ENCODE assay signal across 12 cellular contexts in genomic region chr3:112639451-112640332, GRCh38. TPM values are rescaled to one million over a fixed set of nuclear protein-coding genes. Genes with fewer than 3 reads are reported as not detected.
DNase-seq lines count a peak whose midpoint lies in the region; ATAC-seq, FAIRE-seq and TF ChIP-seq lines count a peak whose summit lies in the region.
"Had no signal": no experiment of that assay in that cellular context is flagged by ENCODE, and none has a peak within 500 bp of the region (broad histone marks: within the 10 kb centered on the region; RNA-seq: fewer than 3 reads in every experiment).

No MANE protein-coding gene starts in this region.

- intact Hi-C loops in K562 (cut with micrococcal nuclease) (loop anchor here (5.0 to 10.0 kb wide), 2 partner anchors 55 to 648 kb away; no protein-coding TSS in a partner anchor), right cardiac atrium (cut with DNase I) (loop anchor here (5.0 to 10.0 kb wide), 4 partner anchors 173 to 345 kb away; partner anchors contain the start of gene CD200R1 (in 1 of the 4))

- no peak for TF ChIP-seq POLR2A in K562 (conservative IDR thresholded peaks at IDR 0.05)

- H3K4me2 ChIP-seq in K562 (ENCODE audit: insufficient read depth, low read length) (no peak overlapping the region), skeletal muscle satellite cell (ENCODE audit: low read length) (peak overlapping the region; percentile 95)

- TF ChIP-seq EP300 in K562 (IDR thresholded peaks at IDR 0.05; ENCODE audit: low read length) = no peak

- H3K4me3 ChIP-seq in K562 (no peak overlapping the region), right cardiac atrium (ENCODE audit: low read length) (peak overlapping the region; percentile 44), skeletal muscle satellite cell (ENCODE audit: low read length) (peak overlapping the region; percentile 81)

- H3K9me1 ChIP-seq in K562 (ENCODE audit: control insufficient read depth, insufficient read depth, low read length) = no peaks in the 10 kb centered on the region

- WGBS in K562 (ENCODE audit: insufficient coverage, low coverage, missing lambda C conversion rate) = 59% methylated on average over 14 of the region's 21 CpGs
- 78% methylated on average over 21 of the region's 21 CpGs for WGBS in right cardiac atrium

- no peaks in the 10 kb centered on the region for H3K79me2 ChIP-seq in K562 (ENCODE audit: control insufficient read depth, insufficient read depth, low read length)

- DNase-seq in GM03348 (ENCODE audit: low spot score) (peak; percentile 53), K562 (ENCODE audit: extremely low read depth in 1 of 4, low spot score in 3 of 4) (no peak), right cardiac atrium (peak in 1 of 3 donors; percentile 57), left lobe of liver (ENCODE audit: low spot score) (no peak), T-helper 9 cell (no peak)
- DNase-seq: activated CD4-positive, alpha-beta T cell treated with anti-CD3 and anti-CD28 coated beads for 48 hours; CD8-positive, alpha-beta T cell; NCI-H1092 treated with DMSO at 0.1 percent for 48 hours had no signal

- H2AFZ ChIP-seq in K562 (ENCODE audit: low read depth, low read length) = 0 out of 2 replicates have a peak overlapping the region, but pooled peaks have one; percentile 53

- in situ Hi-C loops in K562 (cut with MboI) = loop anchor here (10.0 to 25.0 kb wide), 3 partner anchors 95 to 623 kb away; no protein-coding TSS in a partner anchor

- peaks cover 0 to 7% of the 10 kb centered on the region in 2 experiments; a peak in 3 of 5 replicates for H3K4me1 ChIP-seq in K562 (replicated peaks in 1 of 2; ENCODE audit: control insufficient read depth in 2 of 2, insufficient read depth in 2 of 2, low read length in 2 of 2)
- H3K4me1 ChIP-seq in right cardiac atrium (ENCODE audit: control insufficient read depth, insufficient read depth, low read length) = no peaks in the 10 kb centered on the region
- H3K4me1 ChIP-seq in skeletal muscle satellite cell (ENCODE audit: control insufficient read depth, insufficient read depth, low read length) = peaks cover 63% of the 10 kb centered on the region

- H3K27me3 ChIP-seq in K562 (ENCODE audit: control insufficient read depth in 2 of 2, insufficient read depth in 2 of 2, low read length in 2 of 2) (peaks cover 0 to 7% of the 10 kb centered on the region in 2 experiments; a peak in 2 of 5 replicates), right cardiac atrium (ENCODE audit: control insufficient read depth, insufficient read depth) (no peaks in the 10 kb centered on the region), skeletal muscle satellite cell (ENCODE audit: control insufficient read depth, insufficient read depth, low read length) (no peaks in the 10 kb centered on the region)

- POLR2A ChIA-PET in K562 (lab: Yijun Ruan, JAX) = no interaction called here

- no peak for TF ChIP-seq CTCF in K562 (IDR thresholded peaks at IDR 0.05 in 2 of 3, conservative IDR thresholded peaks at IDR 0.05 in 1 of 3; ENCODE audit: insufficient read depth in 2 of 3, low read depth in 1 of 3, low read length in 3 of 3)

- H3K27ac ChIP-seq in K562 (ENCODE audit: extremely low read depth, low read depth, low read length) (no peak overlapping the region), right cardiac atrium (ENCODE audit: low read length) (peak overlapping the region; percentile 67)

- BruUV-seq in K562 (replicated peaks; lab: Mats Ljungman, UMichigan) = no TSS peak

- no peaks in the 10 kb centered on the region for H4K20me1 ChIP-seq in K562 (replicated peaks; ENCODE audit: control insufficient read depth, insufficient read depth, low read length)

- CTCF ChIA-PET in K562 (lab: Yijun Ruan, JAX; ENCODE audit: low intra/inter-chr PET ratio) = no interaction called here

- no peak overlapping the region for H3K9ac ChIP-seq in K562 (ENCODE audit: insufficient read depth in 1 of 2, low read depth in 2 of 2, low read length in 2 of 2)
- H3K9ac ChIP-seq in skeletal muscle satellite cell (ENCODE audit: low read depth, low read length) = peak overlapping the region; percentile 96

- ATAC-seq in K562 (no peak), right cardiac atrium (no peak), GM18858 (IDR thresholded peaks at IDR 0.05; ENCODE audit: unreplicated experiment) (no peak), left lobe of liver (no peak), GM18520 (IDR thresholded peaks at IDR 0.05; ENCODE audit: unreplicated experiment) (no peak)
- ATAC-seq: CD8-positive, alpha-beta T cell had no signal

- no peak for FAIRE-seq in K562 (lab: Jason Lieb, UNC)
- FAIRE-seq: islet of Langerhans had no signal

- no peak for TF ChIP-seq RAD21 in K562 (CRISPR knock-in tag; conservative IDR thresholded peaks at IDR 0.05 in 1 of 2, IDR thresholded peaks at IDR 0.05 in 1 of 2)

- H3K36me3 ChIP-seq in K562 (ENCODE audit: control insufficient read depth, insufficient read depth, low read length) (no peaks in the 10 kb centered on the region), skeletal muscle satellite cell (ENCODE audit: insufficient read depth, low read length) (peaks cover 19% of the 10 kb centered on the region)

- H3K9me3 ChIP-seq in K562 (replicated peaks; ENCODE audit: control insufficient read depth, insufficient read depth, low read depth, low read length) = no peaks in the 10 kb centered on the region
- H3K9me3 ChIP-seq in right cardiac atrium (ENCODE audit: control insufficient read depth, low read length) = no peaks in the 10 kb centered on the region
- no peaks in the 10 kb centered on the region for H3K9me3 ChIP-seq in skeletal muscle satellite cell (replicated peaks; ENCODE audit: low read length)

TF ChIP-seq in K562, 482 proteins besides CTCF, POLR2A, EP300 and RAD21:
- TF ChIP-seq POLR2AphosphoS5 (IDR thresholded peaks at IDR 0.05; ENCODE audit: control insufficient read depth, insufficient read depth, low read depth, low read length) = no peak

RNA-seq across cellular contexts. Expression of gene CCDC80, which starts 1.3 kb away (rescaled TPM):
- total RNA-seq in K562 (2011; cell fraction: chromatin; rRNA removed; ENCODE audit: low replicate concordance) = 0.56 TPM in 1 of 2 replicates, not detected in the other
- 0.39 TPM in 1 of 2 replicates, not detected in the other for total RNA-seq in K562 (2011; cell fraction: nucleolus; rRNA removed)
- total RNA-seq in K562 (2011; cell fraction: nucleoplasm; rRNA removed) = 0.44 and 0.69 TPM in 2 replicates
- total RNA-seq in K562 (2014; rRNA removed) = 0.59 and 0.61 TPM in 2 replicates
- 0.69 and 1.5 TPM in 2 replicates for total RNA-seq in K562 (2014; rRNA removed; fragmentation: Illumina TruSeq; extraction: Trizol)
- total RNA-seq in K562 (2015; rRNA removed; fragmentation: Illumina TruSeq; extraction: Trizol) = 1.5 and 1.6 TPM in 2 replicates
- total RNA-seq in K562 (2021) = 1.4 and 2.2 TPM in 2 replicates
- 0.12 and 0.17 TPM in 2 replicates for polyA plus RNA-seq in K562 (2011; rRNA removed)
- polyA plus RNA-seq in K562 (2011; cell fraction: cytosol; rRNA removed) = 0.10 TPM in 1 of 2 replicates, not detected in the other
- polyA plus RNA-seq in K562 (2011; cell fraction: nucleus; rRNA removed) = 0.20 and 0.48 TPM in 2 replicates
- polyA plus RNA-seq in K562 (2012) = 2.2 and 5.9 TPM in 2 replicates
- polyA plus RNA-seq in K562 (2014; fragmentation: Illumina TruSeq; extraction: Trizol) = 0.40 and 1.4 TPM in 2 replicates
- polyA plus RNA-seq in K562 (2014; fragmentation: Nextera tagmentation; extraction: Ambion mirVana) = 1 to 10 TPM in 1 of 2 experiments, under 1 TPM in 1; 0.73 to 2.0 TPM
- polyA plus RNA-seq in K562 (2014; rRNA removed) = 0.19 and 1.1 TPM in 2 replicates
- 0.25 TPM in 1 of 2 replicates, not detected in the other for polyA minus RNA-seq in K562 (2011; rRNA and poly(A)+ RNA removed)
- polyA minus RNA-seq in K562 (2011; cell fraction: cytosol; rRNA and poly(A)+ RNA removed) = not detected in 2 replicates
- polyA minus RNA-seq in K562 (2011; cell fraction: nucleus; rRNA and poly(A)+ RNA removed) = 0.13 and 0.22 TPM in 2 replicates
- total RNA-seq in right cardiac atrium = 100 to 1,000 TPM; 123 to 187 (median 152) TPM
- polyA plus RNA-seq in right cardiac atrium = 20.3 TPM
- 232 and 249 TPM in 2 replicates for total RNA-seq in skeletal muscle satellite cell (2012; rRNA removed)
- total RNA-seq in left lobe of liver = 0.75 TPM
- total RNA-seq: CD8-positive, alpha-beta T cell had no signal

Comparison
In these comparisons a context has a peak if more than half of its experiments do, and no peak if none do; other contexts are left out.
1. RNA of gene CCDC80, which starts 1.3 kb away (total RNA-seq): 123 to 187 TPM in right cardiac atrium; 0.39 to 2.2 TPM in K562 and 0.75 TPM in left lobe of liver (single experiment); every median in the first group is over 10 times any median in the second.